In the genomic region with DNA sequence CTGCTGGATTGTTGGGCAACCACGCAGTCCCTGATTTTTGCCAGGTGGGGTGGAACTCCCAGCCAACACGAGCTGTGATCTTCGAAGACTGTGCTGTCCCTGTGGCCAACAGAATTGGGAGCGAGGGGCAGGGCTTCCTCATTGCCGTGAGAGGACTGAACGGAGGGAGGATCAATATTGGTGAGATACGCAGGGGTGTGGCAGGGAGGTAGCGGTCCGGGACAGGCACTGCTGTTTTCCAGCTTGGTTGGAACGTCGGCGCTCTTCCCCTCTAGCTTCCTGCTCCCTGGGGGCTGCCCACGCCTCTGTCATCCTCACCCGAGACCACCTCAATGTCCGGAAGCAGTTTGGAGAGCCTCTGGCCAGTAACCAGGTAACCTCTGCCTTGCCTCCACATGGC, we compare ENCODE assay signal across 21 cellular contexts. TPM values are rescaled to one million over a fixed set of nuclear protein-coding genes. Genes with fewer than 3 reads are reported as not detected.
DNase-seq lines count a peak whose midpoint lies in the region; ATAC-seq and TF ChIP-seq lines count a peak whose summit lies in the region.
"Had no signal": no experiment of that assay in that cellular context is flagged by ENCODE, and none has a peak within 500 bp of the region (broad histone marks: within the 10 kb centered on the region; RNA-seq: fewer than 3 reads in every experiment).

No MANE protein-coding gene starts in this region.

- H4K20me1 ChIP-seq in BLaER1: 0 out of 2 replicates have a peak, but pooled peaks cover 5% of the 10 kb centered on the region
- peaks cover 12% of the 10 kb centered on the region; the same call in 1 of the 2 replicates for H4K20me1 ChIP-seq in DND-41 (ENCODE audit: insufficient read depth, low read length)
- no peaks in the 10 kb centered on the region for H4K20me1 ChIP-seq in MM.1S (ENCODE audit: insufficient read depth, low read length)

- DNase-seq in DND-41 (no peak), MM.1S (no peak), lower leg skin (ENCODE audit: low spot score in 2 of 2) (no peak), NCI-H774 (lab: John Stamatoyannopoulos, UW) (no peak)
- no peak for DNase-seq in activated CD8-positive, alpha-beta T cell treated with anti-CD3 and anti-CD28 coated beads for 36 hours
- DNase-seq: 8988T; ACHN; BE2C; CD4-positive, CD25-positive, alpha-beta regulatory T cell; CD8-positive, alpha-beta T cell; DMS153; EL; GDM1; GOT3; HFFc6 had no signal

- intact Hi-C loops in lower leg skin (cut with DNase I; ENCODE audit: low total_unique reads): no loop called here
- intact Hi-C loops in activated CD8-positive, alpha-beta T cell treated with anti-CD3 and anti-CD28 coated beads for 36 hours (cut with micrococcal nuclease): no loop called here

- H3K27me3 ChIP-seq in BLaER1 (no peaks in the 10 kb centered on the region), DND-41 (ENCODE audit: insufficient read depth, low read length, poor library complexity) (no peaks in the 10 kb centered on the region), MM.1S (replicated peaks; ENCODE audit: insufficient read depth, low read length) (no peaks in the 10 kb centered on the region)
- H3K27me3 ChIP-seq: BE2C had no signal

- H3K4me2 ChIP-seq in BLaER1: peak overlapping the region; percentile 79
- no peak overlapping the region for H3K4me2 ChIP-seq in DND-41 (ENCODE audit: insufficient read depth, low read length)
- peak overlapping the region; percentile 38; the same call in 1 of the 2 replicates for H3K4me2 ChIP-seq in MM.1S (ENCODE audit: low read depth, low read length)
- H3K4me2 ChIP-seq: A549 had no signal

- H3K9me3 ChIP-seq in BLaER1 (no peaks in the 10 kb centered on the region), DND-41 (ENCODE audit: insufficient read depth, low read length, severe bottlenecking) (no peaks in the 10 kb centered on the region), MM.1S (replicated peaks; ENCODE audit: insufficient read depth, low read length) (no peaks in the 10 kb centered on the region)
- H3K9me3 ChIP-seq: A549, BE2C, Caco-2, HAP-1 had no signal

- H2AFZ ChIP-seq in DND-41 (ENCODE audit: low read depth, low read length) (no peak overlapping the region), MM.1S (ENCODE audit: low read length) (no peak overlapping the region)

- no peak overlapping the region for H3K4me3 ChIP-seq in BLaER1
- no peak overlapping the region for H3K4me3 ChIP-seq in DND-41 (ENCODE audit: low read depth in 1 of 2, low read length in 2 of 2)
- H3K4me3 ChIP-seq in MM.1S (ENCODE audit: low read length): no peak overlapping the region
- H3K4me3 ChIP-seq in lower leg skin (ENCODE audit: low read depth, poor library complexity, severe bottlenecking): no peak overlapping the region
- H3K4me3 ChIP-seq: A549, GM12878, HAP-1 had no signal

- ATAC-seq in DND-41 (ENCODE audit: insufficient read depth, low read depth): no peak
- no peak for ATAC-seq in activated CD8-positive, alpha-beta T cell treated with anti-CD3 and anti-CD28 coated beads for 36 hours
- ATAC-seq: A549; CD8-positive, alpha-beta T cell had no signal

- 94% methylated on average over 15 of the region's 15 CpGs for WGBS in lower leg skin, 2 donors

- no peaks in the 10 kb centered on the region for H3K4me1 Mint-ChIP-seq in activated CD8-positive, alpha-beta T cell treated with anti-CD3 and anti-CD28 coated beads for 36 hours (ENCODE audit: low read depth)

- H3K27ac ChIP-seq in BLaER1 (peak overlapping the region; percentile 39), DND-41 (ENCODE audit: low read length) (peak overlapping the region; percentile 46; the same call in 1 of the 2 replicates), MM.1S (ENCODE audit: low read length) (peak overlapping the region; percentile 49; the same call in 1 of the 2 replicates)
- H3K27ac ChIP-seq: A549, C4-2B had no signal

- H3K9ac ChIP-seq in BLaER1: no peak overlapping the region
- no peak overlapping the region for H3K9ac ChIP-seq in DND-41 (ENCODE audit: low read depth, low read length)
- no peak overlapping the region for H3K9ac ChIP-seq in MM.1S (ENCODE audit: low read length)

- H3K27ac Mint-ChIP-seq in activated CD8-positive, alpha-beta T cell treated with anti-CD3 and anti-CD28 coated beads for 36 hours: no peak overlapping the region
- H3K27ac Mint-ChIP-seq: CD4-positive, CD25-positive, alpha-beta regulatory T cell; CD8-positive, alpha-beta T cell; HFFc6 had no signal

- no peaks in the 10 kb centered on the region for H3F3A ChIP-seq in MM.1S (ENCODE audit: insufficient read depth, low read length)

- POLR2A ChIA-PET in activated CD8-positive, alpha-beta T cell treated with anti-CD3 and anti-CD28 coated beads for 36 hours (lab: Charles Lee): interaction anchor here (1.2 kb wide), 1 partner anchor 12 kb away, joined by 4 read pairs; no protein-coding TSS in a partner anchor

- TF ChIP-seq CTCF in DND-41 (IDR thresholded peaks at IDR 0.05; ENCODE audit: borderline replicate concordance, extremely low read depth, low read length, poor library complexity, severe bottlenecking): no peak
- no peak for TF ChIP-seq CTCF in MM.1S (IDR thresholded peaks at IDR 0.05; ENCODE audit: low read length)
- TF ChIP-seq CTCF in lower leg skin (IDR thresholded peaks at IDR 0.05): no peak
- TF ChIP-seq CTCF in activated CD8-positive, alpha-beta T cell treated with anti-CD3 and anti-CD28 coated beads for 36 hours (IDR thresholded peaks at IDR 0.05): no peak

- H3K9me3 Mint-ChIP-seq in activated CD8-positive, alpha-beta T cell treated with anti-CD3 and anti-CD28 coated beads for 36 hours: no peaks in the 10 kb centered on the region
- H3K9me3 Mint-ChIP-seq: CD4-positive, CD25-positive, alpha-beta regulatory T cell; CD8-positive, alpha-beta T cell; HFFc6 had no signal

- peaks cover 5% of the 10 kb centered on the region for H3K36me3 Mint-ChIP-seq in activated CD8-positive, alpha-beta T cell treated with anti-CD3 and anti-CD28 coated beads for 36 hours (ENCODE audit: low read depth)

- CTCF ChIA-PET in activated CD8-positive, alpha-beta T cell treated with anti-CD3 and anti-CD28 coated beads for 36 hours (lab: Charles Lee): interaction anchor here (1.1 to 5.3 kb wide), 6 partner anchors 7 to 71 kb away, joined by 3 to 76 read pairs (median 8); a partner anchor contains a TSS

- TF ChIP-seq POLR2A in lower leg skin (IDR thresholded peaks at IDR 0.05): no peak

- H3K4me3 Mint-ChIP-seq in activated CD8-positive, alpha-beta T cell treated with anti-CD3 and anti-CD28 coated beads for 36 hours: no peak overlapping the region
- H3K4me3 Mint-ChIP-seq: CD8-positive, alpha-beta T cell; HFFc6 had no signal

- H3K27me3 Mint-ChIP-seq in activated CD8-positive, alpha-beta T cell treated with anti-CD3 and anti-CD28 coated beads for 36 hours: no peaks in the 10 kb centered on the region
- H3K27me3 Mint-ChIP-seq: CD4-positive, CD25-positive, alpha-beta regulatory T cell had no signal

- H3K36me3 ChIP-seq in BLaER1 (peaks cover 68% of the 10 kb centered on the region), DND-41 (ENCODE audit: insufficient read depth, low read length) (peaks cover 75% of the 10 kb centered on the region), MM.1S (replicated peaks; ENCODE audit: insufficient read depth, low read length) (no peaks in the 10 kb centered on the region)

- H3K4me1 ChIP-seq in BLaER1 (peaks cover 30% of the 10 kb centered on the region), DND-41 (ENCODE audit: insufficient read depth, low read length) (peaks cover 22% of the 10 kb centered on the region), MM.1S (ENCODE audit: low read length) (peaks cover 22% of the 10 kb centered on the region)
- H3K4me1 ChIP-seq: A549, BE2C, Caco-2, HAP-1 had no signal

- H3K9me2 ChIP-seq in MM.1S (replicated peaks; ENCODE audit: insufficient read depth, low read length): no peaks in the 10 kb centered on the region

- H3K79me2 ChIP-seq in DND-41 (ENCODE audit: insufficient read depth, low read length) (peaks cover 11% of the 10 kb centered on the region; the same call in 1 of the 2 replicates), MM.1S (ENCODE audit: low read length) (0 out of 2 replicates have a peak, but pooled peaks cover 7% of the 10 kb centered on the region)

RNA-seq across cellular contexts. Expression of a gene that starts 7.6 kb away (rescaled TPM):
- total RNA-seq in lower leg skin: 10 to 100 TPM; 49.0 to 68.6 (median 58.6) TPM
- 10 to 100 TPM; 13.1 to 13.8 TPM for total RNA-seq in activated CD8-positive, alpha-beta T cell treated with anti-CD3 and anti-CD28 coated beads for 36 hours

RNA-seq across cellular contexts. Expression of a gene that starts 7.8 kb away (rescaled TPM):
- total RNA-seq in lower leg skin: 10 to 100 TPM in 3 of 4 donors, 1 to 10 TPM in 1; 9.1 to 35.7 (median 26.2) TPM
- total RNA-seq in activated CD8-positive, alpha-beta T cell treated with anti-CD3 and anti-CD28 coated beads for 36 hours: 10 to 100 TPM; 70.1 to 75.3 TPM

RNA-seq across cellular contexts. Expression of a gene that starts 15.2 kb away (rescaled TPM):
- 10 to 100 TPM in 1 of 4 donors, 1 to 10 TPM in 3; 7.5 to 18.5 (median 8.9) TPM for total RNA-seq in lower leg skin
- 10 to 100 TPM; 11.2 to 11.9 TPM for total RNA-seq in activated CD8-positive, alpha-beta T cell treated with anti-CD3 and anti-CD28 coated beads for 36 hours
- total RNA-seq: Caco-2, HFFc6 had no signal

RNA-seq across cellular contexts. Expression of a gene that starts 36.5 kb away (rescaled TPM):
- total RNA-seq in lower leg skin: 10 to 100 TPM; 50.6 to 76.5 (median 64.1) TPM
- 10 to 100 TPM; 35.6 TPM for total RNA-seq in activated CD8-positive, alpha-beta T cell treated with anti-CD3 and anti-CD28 coated beads for 36 hours

RNA-seq across cellular contexts. Expression of a gene that starts 37.2 kb away (rescaled TPM):
- 10 to 100 TPM; 10.7 to 24.7 (median 20.3) TPM for total RNA-seq in lower leg skin
- total RNA-seq in activated CD8-positive, alpha-beta T cell treated with anti-CD3 and anti-CD28 coated beads for 36 hours: 100 to 1,000 TPM in 1 of 2 experiments, 10 to 100 TPM in 1; 98.4 to 102 TPM
